ENCODE assay signal across 29 cellular contexts in genomic region chr6:127630800-127631199, GRCh38. TPM values are rescaled to one million over a fixed set of nuclear protein-coding genes. Genes with fewer than 3 reads are reported as not detected.
"Had no signal": no experiment of that assay in that cellular context is flagged by ENCODE, and none has a peak within 500 bp of the region (broad histone marks: within the 10 kb centered on the region; RNA-seq: fewer than 3 reads in every experiment).

No MANE protein-coding gene starts in this region.

- H3K27me3 ChIP-seq: adrenal gland, ascending aorta, breast epithelium, sigmoid colon, upper lobe of left lung had no signal

- H3K9me3 ChIP-seq: adrenal gland, ascending aorta, breast epithelium, left ventricle myocardium inferior, sigmoid colon, thoracic aorta, upper lobe of left lung had no signal

- H3K4me3 ChIP-seq: adrenal gland, ascending aorta, breast epithelium, coronary artery, left ventricle myocardium inferior, sigmoid colon, thoracic aorta, upper lobe of left lung had no signal

- H3K36me3 ChIP-seq: adrenal gland, ascending aorta, breast epithelium, left ventricle myocardium inferior, sigmoid colon, thoracic aorta, upper lobe of left lung had no signal

- H3K27ac ChIP-seq: adrenal gland, ascending aorta, breast epithelium, coronary artery, foreskin keratinocyte, left ventricle myocardium inferior, sigmoid colon, thoracic aorta, upper lobe of left lung had no signal

- H3K4me1 ChIP-seq: adrenal gland, ascending aorta, breast epithelium, foreskin keratinocyte, left ventricle myocardium inferior, sigmoid colon, upper lobe of left lung had no signal

- DNase-seq: activated B cell treated with CpG ODN at 0.5 μM for 24 hours; activated CD4-positive, alpha-beta T cell treated with anti-CD3 and anti-CD28 coated beads for 36 hours; activated CD4-positive, alpha-beta T cell treated with anti-CD3 and anti-CD28 coated beads, Interleukin-2, amount 50 U/mL, for 48 hours; activated CD8-positive, alpha-beta memory T cell treated with anti-CD3 and anti-CD28 coated beads, Interleukin-2, amount 50 U/mL, for 48 hours; activated naive CD4-positive, alpha-beta T cell; activated T-cell treated with anti-CD3 and anti-CD28 coated beads, Interleukin-2, amount 50 U/mL, for 4 hours; adrenal gland; endodermal cell; foreskin keratinocyte; kidney glomerular epithelial cell; left ventricle myocardium inferior; naive thymus-derived CD4-positive, alpha-beta T cell; occipital lobe; sigmoid colon; stimulated activated CD4-positive, alpha-beta T cell treated with anti-CD3 and anti-CD28 coated beads, Interleukin-4, amount 100 ng/mL, for 24 hours; stimulated activated naive CD4-positive, alpha-beta T cell treated with Interleukin-2 at 50 U/mL for 16 hours; T-helper 9 cell; upper lobe of left lung had no signal

RNA-seq across cellular contexts. Expression of gene C6orf58, which starts 53.8 kb away (rescaled TPM):
- total RNA-seq: activated B cell treated with CpG ODN at 0.5 μM for 24 hours; activated CD4-positive, alpha-beta T cell treated with anti-CD3 and anti-CD28 coated beads for 36 hours; activated CD8-positive, alpha-beta memory T cell treated with anti-CD3 and anti-CD28 coated beads for 36 hours; activated T-cell treated with anti-CD3 and anti-CD28 coated beads, Interleukin-2, amount 50 U/mL, for 4 hours; activated T-helper 2 cell treated with anti-CD3 and anti-CD28 coated beads, Interferon-gamma antibody, Interleukin-2, Interleukin-4, amounts not matched to agents 10 μg/mL and 5 μg/mL and 100 μg/mL, durations not matched to agents 14 hours and 24 hours and 36 hours; adrenal gland; ascending aorta; endodermal cell; fibroblast of lung; glomerular endothelial cell; left ventricle myocardium inferior; lung microvascular endothelial cell; naive thymus-derived CD4-positive, alpha-beta T cell; neural crest cell; sigmoid colon; T-helper 1 cell treated with Interleukin-12 subunit alpha and Interleukin-12 subunit beta and Interleukin-4 antibody, amounts not matched to agents 30 ng/mL and 1 ng/mL, for 36 hours; thoracic aorta; upper lobe of left lung had no signal
- polyA plus RNA-seq: adrenal gland; naive thymus-derived CD4-positive, alpha-beta T cell; sigmoid colon had no signal
